20 cellular contexts compared by ENCODE assay signal in genomic region chr1:30991852-30992606, GRCh38.
A peak's percentile ranks its signal among the peaks of the same experiment; 100 is the strongest.
DNase-seq lines count a peak whose midpoint lies in the region; ATAC-seq and TF ChIP-seq lines count a peak whose summit lies in the region.
"Had no signal": no experiment of that assay in that cellular context is flagged by ENCODE, and none has a peak within 500 bp of the region (broad histone marks: within the 10 kb centered on the region; RNA-seq: fewer than 3 reads in every experiment).

No MANE protein-coding gene starts in this region.

- H3K27me3 Mint-ChIP-seq in type B pancreatic cell: no peaks in the 10 kb centered on the region
- H3K27me3 Mint-ChIP-seq in activated naive CD4-positive, alpha-beta T cell treated with anti-CD3 and anti-CD28 coated beads for 36 hours (ENCODE audit: low read depth): no peaks in the 10 kb centered on the region
- H3K27me3 Mint-ChIP-seq: brain; CD4-positive, alpha-beta T cell had no signal

- H3K4me3 ChIP-seq in mesendoderm (ENCODE audit: low read length): no peak overlapping the region
- H3K4me3 ChIP-seq: neural progenitor cell had no signal

- H3K23ac ChIP-seq in mesendoderm (ENCODE audit: low read length): no peak overlapping the region

- CTCF ChIA-PET in activated naive CD4-positive, alpha-beta T cell treated with anti-CD3 and anti-CD28 coated beads for 36 hours (lab: Charles Lee): no interaction called here

- H3K79me2 ChIP-seq in mesendoderm (ENCODE audit: control insufficient read depth, insufficient read depth, low read length): peaks cover 56% of the 10 kb centered on the region

- ATAC-seq in left ventricle myocardium superior: peak; percentile 23
- peak; percentile 63 for ATAC-seq in SK-N-SH treated with all-trans-retinoic acid at 6 μM for 48 hours
- no peak for ATAC-seq in sciatic nerve
- no peak for ATAC-seq in GM21576 (IDR thresholded peaks at IDR 0.05; ENCODE audit: unreplicated experiment)

- intact Hi-C loops in left ventricle myocardium superior (cut with micrococcal nuclease): no loop called here
- intact Hi-C loops in cardiac septum (cut with DNase I): no loop called here
- intact Hi-C loops in sciatic nerve (cut with DNase I): no loop called here
- intact Hi-C loops in activated naive CD4-positive, alpha-beta T cell treated with anti-CD3 and anti-CD28 coated beads for 36 hours (cut with micrococcal nuclease): no loop called here

- no peak overlapping the region for H2BK5ac ChIP-seq in mesendoderm (ENCODE audit: low read length)

- H3K9me3 Mint-ChIP-seq in type B pancreatic cell: no peaks in the 10 kb centered on the region
- H3K9me3 Mint-ChIP-seq in activated naive CD4-positive, alpha-beta T cell treated with anti-CD3 and anti-CD28 coated beads for 36 hours: peaks cover 2% of the 10 kb centered on the region
- H3K9me3 Mint-ChIP-seq: activated naive CD4-positive, alpha-beta T cell treated with anti-CD3 and anti-CD28 coated beads, Interleukin-2, amount 50 U/mL, for 72 hours; CD4-positive, alpha-beta T cell; neural progenitor cell had no signal

- H3K9ac ChIP-seq in mesendoderm (ENCODE audit: low read length): no peak overlapping the region
- H3K9ac ChIP-seq: neural progenitor cell had no signal

- no peak overlapping the region for H2BK15ac ChIP-seq in mesendoderm (replicated peaks; ENCODE audit: low read depth)

- no peak for TF ChIP-seq CTCF in type B pancreatic cell (conservative IDR thresholded peaks at IDR 0.05)

- H3K36me3 ChIP-seq in mesendoderm (ENCODE audit: control insufficient read depth, insufficient read depth, low read length): peaks cover 4% of the 10 kb centered on the region

- H3K36me3 Mint-ChIP-seq in type B pancreatic cell: peaks cover 62% of the 10 kb centered on the region
- H3K36me3 Mint-ChIP-seq in activated naive CD4-positive, alpha-beta T cell treated with anti-CD3 and anti-CD28 coated beads for 36 hours (ENCODE audit: low read depth): peaks cover 53% of the 10 kb centered on the region

- H2BK120ac ChIP-seq in mesendoderm (ENCODE audit: low read depth, low read length): no peak overlapping the region

- no peak overlapping the region for H3K56ac ChIP-seq in mesendoderm (ENCODE audit: low read length)

- H4K5ac ChIP-seq in mesendoderm (ENCODE audit: low read length): no peak overlapping the region

- H3K18ac ChIP-seq in mesendoderm (ENCODE audit: low read length): no peak overlapping the region

- no peak overlapping the region for H4K8ac ChIP-seq in mesendoderm (ENCODE audit: low read depth, low read length)

- WGBS in mesendoderm (ENCODE audit: extremely low coverage, insufficient coverage, low lambda C conversion rate): no CpG with 5 or more reads among the region's 6 CpGs

- no peak overlapping the region for H3K4ac ChIP-seq in mesendoderm (ENCODE audit: low read depth, low read length)

- H3K4me3 Mint-ChIP-seq in type B pancreatic cell: peak overlapping the region; percentile 20
- no peak overlapping the region for H3K4me3 Mint-ChIP-seq in activated naive CD4-positive, alpha-beta T cell treated with anti-CD3 and anti-CD28 coated beads for 36 hours
- H3K4me3 Mint-ChIP-seq: brain; CD4-positive, alpha-beta T cell; neural progenitor cell had no signal

- DNase-seq in left ventricle myocardium superior (no peak), cardiac septum (ENCODE audit: low spot score) (no peak), mesendoderm (peak; percentile 26), type B pancreatic cell (ENCODE audit: extremely low spot score, unreplicated experiment) (no peak), sciatic nerve (ENCODE audit: low spot score) (no peak)
- DNase-seq in activated naive CD4-positive, alpha-beta T cell treated with anti-CD3 and anti-CD28 coated beads for 36 hours: no peak
- DNase-seq: activated CD4-positive, alpha-beta T cell treated with anti-CD3 and anti-CD28 coated beads, Interleukin-2, amount 50 U/mL, for 4 hours; CD4-positive, alpha-beta T cell; cortex of kidney; foreskin fibroblast; KG1; NCI-H1930; NK-92 treated with Interleukin-12 subunit alpha and Interleukin-12 subunit beta, amount 100 ng/mL, for 24 hours; stimulated activated CD4-positive, alpha-beta T cell treated with anti-CD3 and anti-CD28 coated beads, Interleukin-12 subunit alpha, Interleukin-12 subunit beta, amount 100 ng/mL, for 4 hours; stimulated activated CD8-positive, alpha-beta memory T cell treated with anti-CD3 and anti-CD28 coated beads, Interleukin-4, amount 100 ng/mL, for 48 hours had no signal

- no peaks in the 10 kb centered on the region for H3K27me3 ChIP-seq in mesendoderm (ENCODE audit: insufficient read depth, low read length, poor library complexity)
- H3K27me3 ChIP-seq: neural progenitor cell had no signal

- H3K27ac ChIP-seq in mesendoderm (ENCODE audit: low read depth, low read length): no peak overlapping the region

- peaks cover 3% of the 10 kb centered on the region for H3K4me1 ChIP-seq in mesendoderm (ENCODE audit: control insufficient read depth, low read depth, low read length)

- H3K4me1 Mint-ChIP-seq in type B pancreatic cell (ENCODE audit: unreplicated experiment): peaks cover 46% of the 10 kb centered on the region
- peaks cover 59% of the 10 kb centered on the region for H3K4me1 Mint-ChIP-seq in activated naive CD4-positive, alpha-beta T cell treated with anti-CD3 and anti-CD28 coated beads for 36 hours (ENCODE audit: low read depth)

- H3K4me2 ChIP-seq in mesendoderm (ENCODE audit: low read length): no peak overlapping the region
- H3K4me2 ChIP-seq: neural progenitor cell had no signal

- peak overlapping the region; percentile 90 for H3K27ac Mint-ChIP-seq in type B pancreatic cell
- no peak overlapping the region for H3K27ac Mint-ChIP-seq in activated naive CD4-positive, alpha-beta T cell treated with anti-CD3 and anti-CD28 coated beads for 36 hours
- H3K27ac Mint-ChIP-seq: CD4-positive, alpha-beta T cell; neural progenitor cell had no signal

- peaks cover 15% of the 10 kb centered on the region for H3K79me1 ChIP-seq in mesendoderm (ENCODE audit: low read length)

- no peak overlapping the region for H2AK5ac ChIP-seq in mesendoderm (ENCODE audit: low read length)

TF ChIP-seq in SK-N-SH treated with all-trans-retinoic acid at 6 μM for 48 hours, 23 proteins besides CTCF, POLR2A, EP300 and RAD21:
- TF ChIP-seq, protein P1, sequence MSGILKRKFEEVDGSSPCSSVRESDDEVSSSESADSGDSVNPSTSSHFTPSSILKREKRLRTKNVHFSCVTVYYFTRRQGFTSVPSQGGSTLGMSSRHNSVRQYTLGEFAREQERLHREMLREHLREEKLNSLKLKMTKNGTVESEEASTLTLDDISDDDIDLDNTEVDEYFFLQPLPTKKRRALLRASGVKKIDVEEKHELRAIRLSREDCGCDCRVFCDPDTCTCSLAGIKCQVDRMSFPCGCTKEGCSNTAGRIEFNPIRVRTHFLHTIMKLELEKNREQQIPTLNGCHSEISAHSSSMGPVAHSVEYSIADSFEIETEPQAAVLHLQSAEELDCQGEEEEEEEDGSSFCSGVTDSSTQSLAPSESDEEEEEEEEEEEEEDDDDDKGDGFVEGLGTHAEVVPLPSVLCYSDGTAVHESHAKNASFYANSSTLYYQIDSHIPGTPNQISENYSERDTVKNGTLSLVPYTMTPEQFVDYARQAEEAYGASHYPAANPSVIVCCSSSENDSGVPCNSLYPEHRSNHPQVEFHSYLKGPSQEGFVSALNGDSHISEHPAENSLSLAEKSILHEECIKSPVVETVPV (CRISPR knock-in tag; IDR thresholded peaks at IDR 0.05): no peak
- peak; percentile 70 for TF ChIP-seq ZNF70 (CRISPR knock-in tag; IDR thresholded peaks at IDR 0.05)
- TF ChIP-seq ZNF8 (CRISPR knock-in tag; IDR thresholded peaks at IDR 0.05): no peak
- 0 out of 2 replicates have a peak, but pooled peaks have one; percentile 33 for TF ChIP-seq TOX (CRISPR knock-in tag; IDR thresholded peaks at IDR 0.05; ENCODE audit: borderline replicate concordance)
- no peak for TF ChIP-seq CREB5 (CRISPR knock-in tag; IDR thresholded peaks at IDR 0.05; ENCODE audit: low read depth)
- TF ChIP-seq ZC3H10 (CRISPR knock-in tag; IDR thresholded peaks at IDR 0.05): peak; percentile 19; the same call in 1 of the 2 replicates
- no peak for TF ChIP-seq SNAI2 (CRISPR knock-in tag; IDR thresholded peaks at IDR 0.05)
- TF ChIP-seq BACH2 (CRISPR knock-in tag; IDR thresholded peaks at IDR 0.05; ENCODE audit: borderline replicate concordance): no peak
- TF ChIP-seq ZFP3 (CRISPR knock-in tag; IDR thresholded peaks at IDR 0.05): no peak
- TF ChIP-seq ESRRG (CRISPR knock-in tag; IDR thresholded peaks at IDR 0.05): no peak

Comparison
In these comparisons a context has a peak if more than half of its experiments do, and no peak if none do; other contexts are left out.
1. ATAC-seq: peak in left ventricle myocardium superior (single experiment) and SK-N-SH treated with all-trans-retinoic acid at 6 μM for 48 hours (single experiment); none in sciatic nerve (single experiment) and GM21576 (single experiment).